In genomic region chr20:5100684-5101347, GRCh38 we compare ENCODE assay signal across 8 cellular contexts. TPM values are rescaled to one million over a fixed set of nuclear protein-coding genes. Genes with fewer than 3 reads are reported as not detected.
DNase-seq lines count a peak whose midpoint lies in the region; ATAC-seq and TF ChIP-seq lines count a peak whose summit lies in the region.

No MANE protein-coding gene starts in this region.

- no peak overlapping the region for H3K4me2 ChIP-seq in osteoblast (ENCODE audit: insufficient read depth, low read length)

- no peak overlapping the region for H2AFZ ChIP-seq in osteoblast (ENCODE audit: low read length)

- H3K27ac ChIP-seq in foreskin keratinocyte = no peak overlapping the region
- H3K27ac ChIP-seq in osteoblast (ENCODE audit: low read depth, low read length) = no peak overlapping the region
- H3K27ac ChIP-seq in thyroid gland = no peak overlapping the region

- peaks cover 60% of the 10 kb centered on the region for H3K36me3 ChIP-seq in osteoblast (ENCODE audit: insufficient read depth, low read length)
- peaks cover 21 to 26% of the 10 kb centered on the region in 2 donors for H3K36me3 ChIP-seq in thyroid gland

- H3K9me3 ChIP-seq in osteoblast (ENCODE audit: low read depth, low read length) (no peaks in the 10 kb centered on the region), thyroid gland (no peaks in the 10 kb centered on the region)

- no peaks in the 10 kb centered on the region for H3K79me2 ChIP-seq in osteoblast (ENCODE audit: insufficient read depth, low read length)

- no peak for TF ChIP-seq POLR2A in thyroid gland (IDR thresholded peaks at IDR 0.05)

- TF ChIP-seq CTCF in GM12873 (IDR thresholded peaks at IDR 0.05; ENCODE audit: insufficient read depth, low read depth, low read length, missing control alignments) (peak; percentile 82), foreskin keratinocyte (conservative IDR thresholded peaks at IDR 0.05) (peak; percentile 94), osteoblast (IDR thresholded peaks at IDR 0.05; ENCODE audit: extremely low read depth, low read depth, low read length) (peak; percentile 88), thyroid gland (IDR thresholded peaks at IDR 0.05) (peak; percentile 82 to 91 (median 84))

- no peak overlapping the region for H3K27ac Mint-ChIP-seq in activated T-helper 2 cell treated with anti-CD3 and anti-CD28 coated beads, Interferon-gamma antibody, Interleukin-2, Interleukin-4, amounts not matched to agents 10 μg/mL and 5 μg/mL and 100 μg/mL, durations not matched to agents 14 hours and 24 hours and 36 hours

- H3K36me3 Mint-ChIP-seq in activated T-helper 2 cell treated with anti-CD3 and anti-CD28 coated beads, Interferon-gamma antibody, Interleukin-2, Interleukin-4, amounts not matched to agents 10 μg/mL and 5 μg/mL and 100 μg/mL, durations not matched to agents 14 hours and 24 hours and 36 hours (ENCODE audit: low read depth) = peaks cover 68% of the 10 kb centered on the region

- peaks cover 4% of the 10 kb centered on the region for H3K4me1 Mint-ChIP-seq in activated T-helper 2 cell treated with anti-CD3 and anti-CD28 coated beads, Interferon-gamma antibody, Interleukin-2, Interleukin-4, amounts not matched to agents 10 μg/mL and 5 μg/mL and 100 μg/mL, durations not matched to agents 14 hours and 24 hours and 36 hours (ENCODE audit: low read depth)

- no peak overlapping the region for H3K4me3 ChIP-seq in osteoblast (ENCODE audit: insufficient read depth, low read length)
- no peak overlapping the region for H3K4me3 ChIP-seq in thyroid gland (replicated peaks in 1 of 3)

- no peaks in the 10 kb centered on the region for H3K27me3 ChIP-seq in foreskin keratinocyte
- H3K27me3 ChIP-seq in osteoblast (ENCODE audit: insufficient read depth, low read length) = no peaks in the 10 kb centered on the region
- H3K27me3 ChIP-seq in thyroid gland = no peaks in the 10 kb centered on the region

- no peak overlapping the region for H3K4me3 Mint-ChIP-seq in activated T-helper 2 cell treated with anti-CD3 and anti-CD28 coated beads, Interferon-gamma antibody, Interleukin-2, Interleukin-4, amounts not matched to agents 10 μg/mL and 5 μg/mL and 100 μg/mL, durations not matched to agents 14 hours and 24 hours and 36 hours (ENCODE audit: low read depth)

- H3K4me1 ChIP-seq in foreskin keratinocyte (no peaks in the 10 kb centered on the region), osteoblast (ENCODE audit: insufficient read depth, low read length) (no peaks in the 10 kb centered on the region), thyroid gland (no peaks in the 10 kb centered on the region)

- peak; percentile 28 for DNase-seq in KG1 (lab: John Stamatoyannopoulos, UW)
- DNase-seq in SHP77 (lab: John Stamatoyannopoulos, UW) = peak; percentile 52 to 54
- peak; percentile 55 for DNase-seq in activated T-helper 2 cell treated with anti-CD3 and anti-CD28 coated beads, Interferon-gamma antibody, Interleukin-2, Interleukin-4, amounts not matched to agents 10 μg/mL and 5 μg/mL and 100 μg/mL, durations not matched to agents 14 hours and 24 hours and 36 hours (ENCODE audit: low spot score)
- DNase-seq in foreskin keratinocyte = peak in 1 of 2 donors; percentile 54
- DNase-seq in osteoblast (ENCODE audit: insufficient read length, low spot score, missing footprints) = peak; percentile 73
- DNase-seq in thyroid gland = peak; percentile 80 to 82

- peaks cover 2% of the 10 kb centered on the region for H4K20me1 ChIP-seq in osteoblast (ENCODE audit: insufficient read depth, low read length)

- H3K27me3 Mint-ChIP-seq in activated T-helper 2 cell treated with anti-CD3 and anti-CD28 coated beads, Interferon-gamma antibody, Interleukin-2, Interleukin-4, amounts not matched to agents 10 μg/mL and 5 μg/mL and 100 μg/mL, durations not matched to agents 14 hours and 24 hours and 36 hours (ENCODE audit: low read depth) = no peaks in the 10 kb centered on the region

- intact Hi-C loops in activated T-helper 2 cell treated with anti-CD3 and anti-CD28 coated beads, Interferon-gamma antibody, Interleukin-2, Interleukin-4, amounts not matched to agents 10 μg/mL and 5 μg/mL and 100 μg/mL, durations not matched to agents 14 hours and 24 hours and 36 hours (cut with micrococcal nuclease) = loop anchor here (1.0 to 5.0 kb wide), 2 partner anchors 45 to 144 kb away; no protein-coding TSS in a partner anchor
- intact Hi-C loops in thyroid gland (cut with DNase I) = no loop called here

- H3K9me3 Mint-ChIP-seq in activated T-helper 2 cell treated with anti-CD3 and anti-CD28 coated beads, Interferon-gamma antibody, Interleukin-2, Interleukin-4, amounts not matched to agents 10 μg/mL and 5 μg/mL and 100 μg/mL, durations not matched to agents 14 hours and 24 hours and 36 hours = no peaks in the 10 kb centered on the region

- peak; percentile 92 for ATAC-seq in foreskin keratinocyte
- ATAC-seq in HG02571 (IDR thresholded peaks at IDR 0.05; ENCODE audit: unreplicated experiment) = no peak

- WGBS in thyroid gland, 2 donors = 8 to 13% methylated on average over 9 of the region's 9 CpGs

RNA-seq across cellular contexts. Expression of gene TMEM230, which starts 12.1 kb away (rescaled TPM):
- 77.5 and 80.7 TPM in 2 replicates for total RNA-seq in activated T-helper 2 cell treated with anti-CD3 and anti-CD28 coated beads, Interferon-gamma antibody, Interleukin-2, Interleukin-4, amounts not matched to agents 10 μg/mL and 5 μg/mL and 100 μg/mL, durations not matched to agents 14 hours and 24 hours and 36 hours
- total RNA-seq in foreskin keratinocyte (84.7 and 110 TPM in 2 replicates), osteoblast (108 and 141 TPM in 2 replicates), thyroid gland (100 to 1,000 TPM in 3 of 4 donors, 10 to 100 TPM in 1; 97.0 to 154 (median 142) TPM)
- 84.0 and 101 TPM in 2 replicates for polyA plus RNA-seq in foreskin keratinocyte

RNA-seq across cellular contexts. Expression of gene PCNA, which starts 18.9 kb away (rescaled TPM):
- total RNA-seq in activated T-helper 2 cell treated with anti-CD3 and anti-CD28 coated beads, Interferon-gamma antibody, Interleukin-2, Interleukin-4, amounts not matched to agents 10 μg/mL and 5 μg/mL and 100 μg/mL, durations not matched to agents 14 hours and 24 hours and 36 hours = 429 and 431 TPM in 2 replicates
- total RNA-seq in foreskin keratinocyte = 222 and 256 TPM in 2 replicates
- 209 and 255 TPM in 2 replicates for polyA plus RNA-seq in foreskin keratinocyte
- total RNA-seq in osteoblast = 62.2 and 66.2 TPM in 2 replicates
- 10 to 100 TPM; 35.1 to 66.1 (median 55.8) TPM for total RNA-seq in thyroid gland

RNA-seq across cellular contexts. Expression of gene CDS2, which starts 26.0 kb away (rescaled TPM):
- total RNA-seq in activated T-helper 2 cell treated with anti-CD3 and anti-CD28 coated beads, Interferon-gamma antibody, Interleukin-2, Interleukin-4, amounts not matched to agents 10 μg/mL and 5 μg/mL and 100 μg/mL, durations not matched to agents 14 hours and 24 hours and 36 hours = 41.4 and 47.7 TPM in 2 replicates
- total RNA-seq in foreskin keratinocyte (22.6 and 25.2 TPM in 2 replicates), osteoblast (25.3 and 26.2 TPM in 2 replicates), thyroid gland (10 to 100 TPM; 34.0 to 55.4 (median 40.9) TPM)
- polyA plus RNA-seq in foreskin keratinocyte = 14.0 and 15.9 TPM in 2 replicates
